12 cellular contexts compared by ENCODE assay signal in genomic region chr5:93891491-93892480, GRCh38.
DNase-seq lines count a peak whose midpoint lies in the region; ATAC-seq, FAIRE-seq and TF ChIP-seq lines count a peak whose summit lies in the region.
"Had no signal": no experiment of that assay in that cellular context is flagged by ENCODE, and none has a peak within 500 bp of the region (broad histone marks: within the 10 kb centered on the region; RNA-seq: fewer than 3 reads in every experiment).

No MANE protein-coding gene starts in this region.

- TF ChIP-seq CTCF in astrocyte (IDR thresholded peaks at IDR 0.05; ENCODE audit: insufficient read depth, low read depth, low read length) (no peak), type B pancreatic cell (conservative IDR thresholded peaks at IDR 0.05) (no peak)

- no CpG with 5 or more reads among the region's 4 CpGs for WGBS in neuronal stem cell (ENCODE audit: extremely low coverage in 2 of 2, insufficient read length in 2 of 2, insufficient replicate concordance in 1 of 2), 2 donors
- 91 to 92% methylated on average over 4 of the region's 4 CpGs for WGBS in GM23248 (ENCODE audit: low coverage in 1 of 2, low lambda C conversion rate in 2 of 2, missing lambda C conversion rate in 2 of 2), 2 experiments

- no peak overlapping the region for H3K18ac ChIP-seq in neuronal stem cell (ENCODE audit: low read length)

- peaks cover 3% of the 10 kb centered on the region for H3K4me1 ChIP-seq in astrocyte (ENCODE audit: insufficient read depth, low read length)
- peaks cover 9 to 75% of the 10 kb centered on the region in 2 donors for H3K4me1 ChIP-seq in neuronal stem cell (ENCODE audit: control insufficient read depth in 2 of 2, insufficient read depth in 1 of 2, low read depth in 1 of 2, low read length in 2 of 2)
- peaks cover 6% of the 10 kb centered on the region; the same call in 1 of the 2 replicates for H3K4me1 ChIP-seq in GM23248 (ENCODE audit: insufficient read depth)

- no peak overlapping the region for H3K27ac ChIP-seq in astrocyte (ENCODE audit: low read depth, low read length)
- H3K27ac ChIP-seq in neuronal stem cell (replicated peaks; ENCODE audit: low read length) = peak overlapping the region; percentile 93
- H3K27ac ChIP-seq in GM23248 = no peak overlapping the region

- H3K4me3 Mint-ChIP-seq in astrocyte (ENCODE audit: unreplicated experiment) = no peak overlapping the region
- H3K4me3 Mint-ChIP-seq in type B pancreatic cell = no peak overlapping the region
- H3K4me3 Mint-ChIP-seq: naive thymus-derived CD8-positive, alpha-beta T cell; T-helper 1 cell treated with Interleukin-12 subunit alpha and Interleukin-12 subunit beta and Interleukin-4 antibody, amounts not matched to agents 30 μg/mL and 1 μg/mL, for 36 hours had no signal

- no peaks in the 10 kb centered on the region for H3K36me3 ChIP-seq in astrocyte (ENCODE audit: insufficient read depth, low read length)
- no peaks in the 10 kb centered on the region for H3K36me3 ChIP-seq in neuronal stem cell (replicated peaks in 1 of 2; ENCODE audit: control insufficient read depth in 2 of 2, insufficient read depth in 2 of 2, low read length in 2 of 2)
- no peaks in the 10 kb centered on the region for H3K36me3 ChIP-seq in GM23248 (ENCODE audit: low read depth)

- H3K4me2 ChIP-seq in astrocyte (ENCODE audit: low read length) (no peak overlapping the region), neuronal stem cell (ENCODE audit: insufficient read depth, low read length, poor library complexity, severe bottlenecking) (peak overlapping the region; percentile 14), GM23248 (ENCODE audit: unreplicated experiment) (no peak overlapping the region)

- H3K9me3 Mint-ChIP-seq in astrocyte (ENCODE audit: unreplicated experiment) (no peaks in the 10 kb centered on the region), type B pancreatic cell (no peaks in the 10 kb centered on the region)
- H3K9me3 Mint-ChIP-seq: naive thymus-derived CD8-positive, alpha-beta T cell; T-helper 1 cell treated with Interleukin-12 subunit alpha and Interleukin-12 subunit beta and Interleukin-4 antibody, amounts not matched to agents 30 μg/mL and 1 μg/mL, for 36 hours had no signal

- H3K36me3 Mint-ChIP-seq in astrocyte (ENCODE audit: low read depth, unreplicated experiment) (no peaks in the 10 kb centered on the region), type B pancreatic cell (no peaks in the 10 kb centered on the region)

- H2BK12ac ChIP-seq in neuronal stem cell (ENCODE audit: low read length) = no peak overlapping the region

- H3K9me2 ChIP-seq in GM23248 (ENCODE audit: insufficient read depth) = no peaks in the 10 kb centered on the region

- no peak overlapping the region for H3K23ac ChIP-seq in neuronal stem cell (ENCODE audit: low read depth, low read length, poor library complexity)

- no peak overlapping the region for H3K4ac ChIP-seq in neuronal stem cell (ENCODE audit: low read length)

- H3K4me1 Mint-ChIP-seq in astrocyte (ENCODE audit: low read depth, unreplicated experiment) (peaks cover 14% of the 10 kb centered on the region), type B pancreatic cell (ENCODE audit: unreplicated experiment) (peaks cover 49% of the 10 kb centered on the region)

- H3K27ac Mint-ChIP-seq in astrocyte (ENCODE audit: unreplicated experiment) (no peak overlapping the region), type B pancreatic cell (no peak overlapping the region)
- H3K27ac Mint-ChIP-seq: naive thymus-derived CD8-positive, alpha-beta T cell; T-helper 1 cell treated with Interleukin-12 subunit alpha and Interleukin-12 subunit beta and Interleukin-4 antibody, amounts not matched to agents 30 μg/mL and 1 μg/mL, for 36 hours had no signal

- FAIRE-seq in astrocyte (lab: Jason Lieb, UNC) = peak; percentile 54

- H3K9me3 ChIP-seq in astrocyte (ENCODE audit: insufficient read depth, low read depth, low read length) = no peaks in the 10 kb centered on the region
- no peaks in the 10 kb centered on the region for H3K9me3 ChIP-seq in neuronal stem cell (replicated peaks in 1 of 2; ENCODE audit: control insufficient read depth in 2 of 2, insufficient read depth in 1 of 2, low read depth in 1 of 2, low read length in 2 of 2)
- H3K9me3 ChIP-seq in GM23248 (ENCODE audit: low read depth) = no peaks in the 10 kb centered on the region

- H2AK5ac ChIP-seq in neuronal stem cell (ENCODE audit: low read depth, low read length) = no peak overlapping the region

- no peak overlapping the region for H4K91ac ChIP-seq in neuronal stem cell (ENCODE audit: low read depth, low read length, poor library complexity)

- no peak overlapping the region for H2BK15ac ChIP-seq in neuronal stem cell (ENCODE audit: low read length)

- H3F3A ChIP-seq in GM23248 (ENCODE audit: insufficient read depth) = no peaks in the 10 kb centered on the region

- H3K27me3 ChIP-seq in astrocyte (ENCODE audit: insufficient read depth, low read length) (no peaks in the 10 kb centered on the region), neuronal stem cell (ENCODE audit: control insufficient read depth in 3 of 3, insufficient read depth in 3 of 3, low read depth in 1 of 3, low read length in 3 of 3) (no peaks in the 10 kb centered on the region), GM23248 (replicated peaks; ENCODE audit: insufficient read depth) (no peaks in the 10 kb centered on the region)

- H3K4me3 ChIP-seq in astrocyte (ENCODE audit: insufficient read depth, low read depth, low read length) (no peak overlapping the region), neuronal stem cell (ENCODE audit: low read length in 2 of 2) (no peak overlapping the region), GM23248 (no peak overlapping the region)

- no peaks in the 10 kb centered on the region for H3K79me2 ChIP-seq in astrocyte (ENCODE audit: insufficient read depth, low read length)
- no peaks in the 10 kb centered on the region for H3K79me2 ChIP-seq in GM23248 (ENCODE audit: insufficient read depth)

- no peak overlapping the region for H3K14ac ChIP-seq in neuronal stem cell (ENCODE audit: low read length)

- H3K9ac ChIP-seq in astrocyte (ENCODE audit: low read length) (no peak overlapping the region), neuronal stem cell (ENCODE audit: low read depth, low read length, poor library complexity) (no peak overlapping the region), GM23248 (no peak overlapping the region)

- H3K27me3 Mint-ChIP-seq in astrocyte (ENCODE audit: low read depth, unreplicated experiment) (no peaks in the 10 kb centered on the region), type B pancreatic cell (no peaks in the 10 kb centered on the region)
- H3K27me3 Mint-ChIP-seq: naive thymus-derived CD8-positive, alpha-beta T cell had no signal

- DNase-seq in NCI-H1092 treated with DMSO at 0.1 percent for 48 hours (lab: John Stamatoyannopoulos, UW) (peak; percentile 97), NCI-H2107 (lab: John Stamatoyannopoulos, UW) (peak; percentile 54), astrocyte (ENCODE audit: low read depth) (peak; percentile 20), neuronal stem cell (ENCODE audit: low spot score) (peak; percentile 50), GM23248 (no peak), type B pancreatic cell (ENCODE audit: extremely low spot score, unreplicated experiment) (no peak)
- DNase-seq: effector CD4-positive, alpha-beta T cell; naive thymus-derived CD8-positive, alpha-beta T cell; substantia nigra had no signal

- no peak overlapping the region for H2BK5ac ChIP-seq in neuronal stem cell (ENCODE audit: low read length)

- ATAC-seq in GM19397 (IDR thresholded peaks at IDR 0.05; ENCODE audit: unreplicated experiment) = no peak
- ATAC-seq: naive thymus-derived CD8-positive, alpha-beta T cell; Panc1 had no signal

- H4K20me1 ChIP-seq in astrocyte (ENCODE audit: insufficient read depth, low read length) (no peaks in the 10 kb centered on the region), GM23248 (ENCODE audit: insufficient read depth) (no peaks in the 10 kb centered on the region; the same call in 1 of the 2 replicates)

- no peak overlapping the region for H2AFZ ChIP-seq in astrocyte (ENCODE audit: low read depth, low read length)
- H2AFZ ChIP-seq in neuronal stem cell (ENCODE audit: low read length) = no peak overlapping the region
- H2AFZ ChIP-seq in GM23248 = no peak overlapping the region

- no peak overlapping the region for H2BK120ac ChIP-seq in neuronal stem cell (ENCODE audit: low read depth, low read length)

- H4K8ac ChIP-seq in neuronal stem cell (ENCODE audit: low read depth, low read length) = no peak overlapping the region

- in situ Hi-C loops in GM23248 (cut with MboI) = no loop called here

- no peaks in the 10 kb centered on the region for H3K79me1 ChIP-seq in neuronal stem cell (ENCODE audit: low read depth, low read length)

Comparison
In these comparisons a context has a peak if more than half of its experiments do, and no peak if none do; other contexts are left out.
1. DNase-seq: peak in NCI-H1092 treated with DMSO at 0.1 percent for 48 hours (single experiment), NCI-H2107 (single experiment), astrocyte (single experiment) and neuronal stem cell (single experiment); none in GM23248 (single experiment) and type B pancreatic cell (single experiment).